In the genomic region with DNA sequence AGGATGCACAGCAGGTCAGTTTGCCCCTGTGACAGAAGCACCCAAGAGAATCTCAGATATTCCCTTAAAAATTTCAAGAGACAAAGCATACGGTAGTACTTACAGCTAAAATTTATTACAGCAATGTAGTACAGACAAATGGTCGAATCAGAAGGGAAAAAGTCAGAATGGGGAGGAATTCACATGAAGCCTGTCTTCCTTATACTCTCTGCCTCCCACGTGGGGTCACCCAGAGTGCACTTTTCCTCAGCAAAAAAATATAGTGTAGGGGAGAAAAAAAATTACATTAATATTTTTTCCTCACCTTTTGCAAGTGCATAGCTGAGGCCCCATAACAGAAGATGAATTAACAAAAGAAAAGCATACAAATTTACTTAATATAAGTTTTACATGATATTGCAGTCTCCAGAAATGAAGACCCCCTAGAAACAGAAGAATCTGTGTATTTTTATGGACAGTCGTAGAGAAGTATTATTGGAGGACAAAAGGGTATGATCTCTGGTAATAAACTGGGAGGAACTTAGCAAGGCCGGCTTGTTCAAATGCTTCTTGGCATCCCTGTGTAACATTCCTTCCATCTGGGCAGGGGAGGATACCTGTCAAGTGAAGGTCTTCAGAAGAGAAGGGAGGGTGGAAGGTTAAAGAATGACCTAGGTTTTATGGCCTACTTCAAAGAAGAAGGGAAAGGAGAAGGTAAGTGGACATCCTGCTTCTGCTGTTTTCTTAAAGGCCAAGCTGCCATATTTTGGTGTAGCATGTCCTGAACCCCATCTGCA, we compare ENCODE assay signal across 19 cellular contexts.
"Had no signal": no experiment of that assay in that cellular context is flagged by ENCODE, and none has a peak within 500 bp of the region (broad histone marks: within the 10 kb centered on the region; RNA-seq: fewer than 3 reads in every experiment).

No MANE protein-coding gene starts in this region.

- H3K9me3 Mint-ChIP-seq: activated naive CD8-positive, alpha-beta T cell treated with anti-CD3 and anti-CD28 coated beads for 36 hours; activated T-helper 1 cell treated with anti-CD3 and anti-CD28 coated beads, Interleukin-12 subunit alpha, Interleukin-12 subunit beta, Interleukin-2, Interleukin-4 antibody, amounts not matched to agents 30 ng/mL and 10 ng/mL and 1 ng/mL, durations not matched to agents 14 hours and 24 hours and 36 hours had no signal

- H3K4me1 ChIP-seq: esophagus squamous epithelium, spleen, tibial nerve had no signal

- H3K4me1 Mint-ChIP-seq: activated naive CD8-positive, alpha-beta T cell treated with anti-CD3 and anti-CD28 coated beads for 36 hours; naive thymus-derived CD8-positive, alpha-beta T cell had no signal

- H3K27ac ChIP-seq: epithelial cell of prostate, esophagus squamous epithelium, spleen, tibial nerve, VCaP had no signal

- H3K36me3 ChIP-seq: esophagus squamous epithelium, spleen, tibial nerve had no signal

- H3K4me3 ChIP-seq: esophagus squamous epithelium, spleen, tibial nerve had no signal

- H3K4me3 Mint-ChIP-seq: activated naive CD4-positive, alpha-beta T cell treated with anti-CD3 and anti-CD28 coated beads for 36 hours; activated naive CD8-positive, alpha-beta T cell treated with anti-CD3 and anti-CD28 coated beads for 36 hours; activated T-helper 1 cell treated with anti-CD3 and anti-CD28 coated beads, Interleukin-12 subunit alpha, Interleukin-12 subunit beta, Interleukin-2, Interleukin-4 antibody, amounts not matched to agents 30 ng/mL and 10 ng/mL and 1 ng/mL, durations not matched to agents 14 hours and 24 hours and 36 hours; endodermal cell; naive thymus-derived CD8-positive, alpha-beta T cell had no signal

- DNase-seq: activated CD4-positive, alpha-beta T cell treated with anti-CD3 and anti-CD28 coated beads for 4 hours; activated CD4-positive, alpha-beta T cell treated with anti-CD3 and anti-CD28 coated beads, Interleukin-2, amount 50 U/mL, for 4 hours; activated effector memory CD4-positive, alpha-beta T cell treated with anti-CD3 and anti-CD28 coated beads, Interleukin-2, amount 50 U/mL, for 16 hours; activated naive CD4-positive, alpha-beta T cell treated with anti-CD3 and anti-CD28 coated beads for 36 hours; activated naive CD8-positive, alpha-beta T cell treated with anti-CD3 and anti-CD28 coated beads for 36 hours; amniotic stem cell; caudate nucleus; endodermal cell; esophagus squamous epithelium; left cardiac atrium; naive thymus-derived CD8-positive, alpha-beta T cell; posterior cingulate gyrus; right cardiac atrium; spleen; stimulated activated naive CD4-positive, alpha-beta T cell treated with Interleukin-2 at 50 U/mL for 16 hours had no signal

- H3K9me3 ChIP-seq: esophagus squamous epithelium, tibial nerve had no signal

- H3K27me3 Mint-ChIP-seq: naive thymus-derived CD8-positive, alpha-beta T cell had no signal

- ATAC-seq: naive thymus-derived CD8-positive, alpha-beta T cell; right cardiac atrium had no signal

- H3K27ac Mint-ChIP-seq: activated naive CD4-positive, alpha-beta T cell treated with anti-CD3 and anti-CD28 coated beads for 36 hours; activated naive CD8-positive, alpha-beta T cell treated with anti-CD3 and anti-CD28 coated beads for 36 hours; activated T-helper 1 cell treated with anti-CD3 and anti-CD28 coated beads, Interleukin-12 subunit alpha, Interleukin-12 subunit beta, Interleukin-2, Interleukin-4 antibody, amounts not matched to agents 30 ng/mL and 10 ng/mL and 1 ng/mL, durations not matched to agents 14 hours and 24 hours and 36 hours; endodermal cell; naive thymus-derived CD8-positive, alpha-beta T cell had no signal

- H3K27me3 ChIP-seq: spleen, tibial nerve had no signal

- H3K36me3 Mint-ChIP-seq: activated naive CD8-positive, alpha-beta T cell treated with anti-CD3 and anti-CD28 coated beads for 36 hours; naive thymus-derived CD8-positive, alpha-beta T cell had no signal
